ENCODE assay signal across 13 cellular contexts in genomic region chr10:102764340-102765257, GRCh38. TPM values are rescaled to one million over a fixed set of nuclear protein-coding genes. Genes with fewer than 3 reads are reported as not detected.
A peak's percentile ranks its signal among the peaks of the same experiment; 100 is the strongest.
DNase-seq lines count a peak whose midpoint lies in the region; ATAC-seq, FAIRE-seq and TF ChIP-seq lines count a peak whose summit lies in the region.
"Had no signal": no experiment of that assay in that cellular context is flagged by ENCODE, and none has a peak within 500 bp of the region (broad histone marks: within the 10 kb centered on the region; RNA-seq: fewer than 3 reads in every experiment).

No MANE protein-coding gene starts in this region.

- TF ChIP-seq CTCF in keratinocyte (optimal IDR thresholded peaks at IDR 0.05 in 1 of 3, IDR thresholded peaks at IDR 0.05 in 1 of 3, conservative IDR thresholded peaks at IDR 0.05 in 1 of 3; ENCODE audit: extremely low read depth in 1 of 3, insufficient read depth in 2 of 3, low read length in 3 of 3) (no peak), suprapubic skin (IDR thresholded peaks at IDR 0.05) (no peak)

- H3K79me2 ChIP-seq in keratinocyte (ENCODE audit: control insufficient read depth, insufficient read depth, low read length): peaks cover under 1% of the 10 kb centered on the region

- H3K9me3 Mint-ChIP-seq in activated naive CD8-positive, alpha-beta T cell treated with anti-CD3 and anti-CD28 coated beads, Interleukin-2, amount 50 U/mL, for 24 hours: no peaks in the 10 kb centered on the region
- H3K9me3 Mint-ChIP-seq in activated naive CD8-positive, alpha-beta T cell treated with anti-CD3 and anti-CD28 coated beads for 36 hours: no peaks in the 10 kb centered on the region

- no peak overlapping the region for H2AFZ ChIP-seq in keratinocyte (ENCODE audit: control insufficient read depth, low read length)

- peak overlapping the region; percentile 11 for H3K4me2 ChIP-seq in keratinocyte (ENCODE audit: control insufficient read depth, extremely low read depth, insufficient read depth, low read depth, low read length)

- H3K27me3 Mint-ChIP-seq in activated naive CD8-positive, alpha-beta T cell treated with anti-CD3 and anti-CD28 coated beads, Interleukin-2, amount 50 U/mL, for 24 hours: no peaks in the 10 kb centered on the region
- no peaks in the 10 kb centered on the region for H3K27me3 Mint-ChIP-seq in activated naive CD8-positive, alpha-beta T cell treated with anti-CD3 and anti-CD28 coated beads for 36 hours

- WGBS in suprapubic skin: 40% methylated on average over 7 of the region's 7 CpGs

- H3K4me1 Mint-ChIP-seq in activated naive CD8-positive, alpha-beta T cell treated with anti-CD3 and anti-CD28 coated beads, Interleukin-2, amount 50 U/mL, for 24 hours: peaks cover 25% of the 10 kb centered on the region
- peaks cover 32% of the 10 kb centered on the region for H3K4me1 Mint-ChIP-seq in activated naive CD8-positive, alpha-beta T cell treated with anti-CD3 and anti-CD28 coated beads for 36 hours

- H3K27me3 ChIP-seq in keratinocyte (ENCODE audit: control insufficient read depth, extremely low read depth, insufficient read depth, low read length): no peaks in the 10 kb centered on the region
- H3K27me3 ChIP-seq in suprapubic skin: no peaks in the 10 kb centered on the region
- H3K27me3 ChIP-seq: right lobe of liver had no signal

- no peak overlapping the region for H3K9ac ChIP-seq in keratinocyte (ENCODE audit: control insufficient read depth, extremely low read depth, insufficient read depth, low read length)

- FAIRE-seq in keratinocyte (lab: Jason Lieb, UNC): no peak
- FAIRE-seq: GM19239, HTR-8/SVneo had no signal

- dilution Hi-C loops in keratinocyte (cut with MboI; ENCODE audit: extremely low pct_ligation_motif_present, low sequenced_read_pairs): no loop called here

- TF ChIP-seq EP300 in suprapubic skin (IDR thresholded peaks at IDR 0.05): no peak

- no peak for TF ChIP-seq POLR2A in suprapubic skin (IDR thresholded peaks at IDR 0.05)

- H3K9me3 ChIP-seq in keratinocyte (ENCODE audit: control insufficient read depth, low read depth, low read length) (no peaks in the 10 kb centered on the region), suprapubic skin (no peaks in the 10 kb centered on the region)
- H3K9me3 ChIP-seq: right lobe of liver had no signal

- no peaks in the 10 kb centered on the region for H4K20me1 ChIP-seq in keratinocyte (ENCODE audit: control insufficient read depth, extremely low read depth, insufficient read depth, low read length)

- no peaks in the 10 kb centered on the region for H3K9me1 ChIP-seq in keratinocyte (ENCODE audit: control insufficient read depth, extremely low read depth, insufficient read depth, low read length)

- no peak for DNase-seq in activated naive CD8-positive, alpha-beta T cell treated with anti-CD3 and anti-CD28 coated beads, Interleukin-2, amount 50 U/mL, for 24 hours
- no peak for DNase-seq in activated naive CD8-positive, alpha-beta T cell treated with anti-CD3 and anti-CD28 coated beads for 36 hours
- DNase-seq in amniotic epithelial cell (ENCODE audit: low read depth) (peak; percentile 68), keratinocyte (ENCODE audit: low read depth, low spot score) (no peak), suprapubic skin (ENCODE audit: low spot score in 2 of 2) (no peak), NCI-H774 (lab: John Stamatoyannopoulos, UW) (no peak)
- DNase-seq in effector CD4-positive, alpha-beta T cell: no peak
- DNase-seq: activated CD8-positive, alpha-beta memory T cell treated with anti-CD3 and anti-CD28 coated beads, Interleukin-2, amount 50 U/mL, for 4 hours; Right ventricle myocardium superior had no signal

- H3K36me3 ChIP-seq in keratinocyte (ENCODE audit: control insufficient read depth in 2 of 2, extremely low read depth in 1 of 2, insufficient read depth in 2 of 2, low read length in 2 of 2) (peaks cover 0 to 4% of the 10 kb centered on the region in 2 experiments), suprapubic skin (no peaks in the 10 kb centered on the region)
- H3K36me3 ChIP-seq: right lobe of liver had no signal

- ATAC-seq in activated naive CD8-positive, alpha-beta T cell treated with anti-CD3 and anti-CD28 coated beads, Interleukin-2, amount 50 U/mL, for 24 hours: peak; percentile 43
- no peak for ATAC-seq in HG02870 (IDR thresholded peaks at IDR 0.05; ENCODE audit: unreplicated experiment)
- ATAC-seq: right lobe of liver had no signal

- no peak overlapping the region for H3K27ac Mint-ChIP-seq in activated naive CD8-positive, alpha-beta T cell treated with anti-CD3 and anti-CD28 coated beads, Interleukin-2, amount 50 U/mL, for 24 hours
- no peak overlapping the region for H3K27ac Mint-ChIP-seq in activated naive CD8-positive, alpha-beta T cell treated with anti-CD3 and anti-CD28 coated beads for 36 hours

- H3K36me3 Mint-ChIP-seq in activated naive CD8-positive, alpha-beta T cell treated with anti-CD3 and anti-CD28 coated beads, Interleukin-2, amount 50 U/mL, for 24 hours (ENCODE audit: low read depth): peaks cover 7% of the 10 kb centered on the region
- H3K36me3 Mint-ChIP-seq in activated naive CD8-positive, alpha-beta T cell treated with anti-CD3 and anti-CD28 coated beads for 36 hours: peaks cover 21% of the 10 kb centered on the region

- H3K4me1 ChIP-seq in keratinocyte (ENCODE audit: control insufficient read depth, extremely low read depth, insufficient read depth, low read length) (peaks cover 30% of the 10 kb centered on the region), suprapubic skin (peaks cover 57% of the 10 kb centered on the region)

- H3K4me3 ChIP-seq in keratinocyte (ENCODE audit: control insufficient read depth in 2 of 3, extremely low read depth in 1 of 3, insufficient read depth in 2 of 3, low read depth in 1 of 3, low read length in 3 of 3) (no peak overlapping the region), suprapubic skin (no peak overlapping the region)
- H3K4me3 ChIP-seq: right lobe of liver had no signal

- no peak overlapping the region for H3K4me3 Mint-ChIP-seq in activated naive CD8-positive, alpha-beta T cell treated with anti-CD3 and anti-CD28 coated beads, Interleukin-2, amount 50 U/mL, for 24 hours
- H3K4me3 Mint-ChIP-seq in activated naive CD8-positive, alpha-beta T cell treated with anti-CD3 and anti-CD28 coated beads for 36 hours: no peak overlapping the region

- H3K27ac ChIP-seq in keratinocyte (ENCODE audit: control insufficient read depth, insufficient read depth, low read length) (no peak overlapping the region), suprapubic skin (peak overlapping the region; percentile 42)
- H3K27ac ChIP-seq: right lobe of liver had no signal

RNA-seq across cellular contexts. Expression of gene WBP1L, which starts 20.9 kb away (rescaled TPM):
- 10 to 100 TPM; 11.8 to 12.0 TPM for total RNA-seq in activated naive CD8-positive, alpha-beta T cell treated with anti-CD3 and anti-CD28 coated beads for 36 hours
- 24.3 to 45.7 TPM (median 27.3 TPM) in 3 replicates for polyA plus RNA-seq in keratinocyte
- polyA plus RNA-seq in keratinocyte (2011; ENCODE audit: low read depth): 25.9 TPM
- 30.8 and 32.7 TPM in 2 replicates for polyA plus RNA-seq in keratinocyte (2011; cell fraction: cytosol; rRNA removed)
- 33.6 and 38.0 TPM in 2 replicates for polyA plus RNA-seq in keratinocyte (2011; cell fraction: nucleus; rRNA removed)
- polyA plus RNA-seq in keratinocyte (2012; ENCODE audit: low replicate concordance): 21.5 and 33.4 TPM in 2 replicates
- 42.8 to 84.0 TPM (median 50.9 TPM) in 3 replicates for polyA minus RNA-seq in keratinocyte
- 51.8 TPM for polyA minus RNA-seq in keratinocyte (2011; cell fraction: cytosol; rRNA and poly(A)+ RNA removed)
- polyA minus RNA-seq in keratinocyte (2011; cell fraction: nucleus; rRNA and poly(A)+ RNA removed): 41.7 and 46.7 TPM in 2 replicates
- total RNA-seq in suprapubic skin: 100 to 1,000 TPM; 103 to 166 (median 125) TPM

RNA-seq across cellular contexts. Expression of gene SFXN2, which starts 50.2 kb away (rescaled TPM):
- total RNA-seq in activated naive CD8-positive, alpha-beta T cell treated with anti-CD3 and anti-CD28 coated beads for 36 hours: 10 to 100 TPM; 23.6 to 28.0 TPM
- 1.7 to 5.7 TPM (median 5.0 TPM) in 3 replicates for polyA plus RNA-seq in keratinocyte
- polyA plus RNA-seq in keratinocyte (2011; ENCODE audit: low read depth): 0.20 TPM
- 2.5 TPM in 2 replicates for polyA plus RNA-seq in keratinocyte (2011; cell fraction: cytosol; rRNA removed)
- 2.4 and 3.1 TPM in 2 replicates for polyA plus RNA-seq in keratinocyte (2011; cell fraction: nucleus; rRNA removed)
- 0.45 and 4.8 TPM in 2 replicates for polyA plus RNA-seq in keratinocyte (2012; ENCODE audit: low replicate concordance)
- 6.3 to 24.1 TPM (median 11.6 TPM) in 3 replicates for polyA minus RNA-seq in keratinocyte
- 4.2 TPM for polyA minus RNA-seq in keratinocyte (2011; cell fraction: cytosol; rRNA and poly(A)+ RNA removed)
- 1.1 and 2.3 TPM in 2 replicates for polyA minus RNA-seq in keratinocyte (2011; cell fraction: nucleus; rRNA and poly(A)+ RNA removed)
- 1 to 10 TPM; 1.9 to 5.6 (median 3.1) TPM for total RNA-seq in suprapubic skin

RNA-seq across cellular contexts. Expression of gene ARL3, which starts 50.4 kb away (rescaled TPM):
- 1 to 10 TPM; 5.7 to 6.2 TPM for total RNA-seq in activated naive CD8-positive, alpha-beta T cell treated with anti-CD3 and anti-CD28 coated beads for 36 hours
- 7.0 to 10.7 TPM (median 9.2 TPM) in 3 replicates for polyA plus RNA-seq in keratinocyte
- 15.2 TPM for polyA plus RNA-seq in keratinocyte (2011; ENCODE audit: low read depth)
- polyA plus RNA-seq in keratinocyte (2011; cell fraction: cytosol; rRNA removed): 8.3 and 9.4 TPM in 2 replicates
- polyA plus RNA-seq in keratinocyte (2011; cell fraction: nucleus; rRNA removed): 2.9 and 3.1 TPM in 2 replicates
- 9.7 and 11.4 TPM in 2 replicates for polyA plus RNA-seq in keratinocyte (2012; ENCODE audit: low replicate concordance)
- 2.1 to 2.3 TPM (median 2.1 TPM) in 3 replicates for polyA minus RNA-seq in keratinocyte
- 3.6 TPM for polyA minus RNA-seq in keratinocyte (2011; cell fraction: cytosol; rRNA and poly(A)+ RNA removed)
- 0.53 and 1.2 TPM in 2 replicates for polyA minus RNA-seq in keratinocyte (2011; cell fraction: nucleus; rRNA and poly(A)+ RNA removed)
- 1 to 10 TPM; 3.4 to 6.0 (median 3.8) TPM for total RNA-seq in suprapubic skin

Comparison
In these comparisons a context has a peak if more than half of its experiments do, and no peak if none do; other contexts are left out.
1. RNA of gene WBP1L, which starts 20.9 kb away (total RNA-seq): 103 to 166 TPM in suprapubic skin; 11.8 to 12.0 TPM in activated naive CD8-positive, alpha-beta T cell treated with anti-CD3 and anti-CD28 coated beads for 36 hours; every median in the first group is over 4 times any median in the second.